ENCODE assay signal across 8 cellular contexts in genomic region chr1:224116131-224116530, GRCh38. TPM values are rescaled to one million over a fixed set of nuclear protein-coding genes. Genes with fewer than 3 reads are reported as not detected.
DNase-seq lines count a peak whose midpoint lies in the region; ATAC-seq and TF ChIP-seq lines count a peak whose summit lies in the region.

No MANE protein-coding gene starts in this region.

- no peak for DNase-seq in CD14-positive monocyte (ENCODE audit: low spot score)
- DNase-seq in Panc1 (ENCODE audit: low read depth, low spot score), result peak; percentile 63
- no peak for DNase-seq in colonic mucosa
- peak in 1 of 2 donors; percentile 28 for DNase-seq in memory B cell (ENCODE audit: low spot score in 2 of 2)

- H3K36me3 Mint-ChIP-seq in CD14-positive monocyte (peaks cover 10 to 14% of the 10 kb centered on the region in 2 donors), memory B cell (peaks cover 5% of the 10 kb centered on the region)

- TF ChIP-seq CTCF in CD14-positive monocyte (IDR thresholded peaks at IDR 0.05), result peak; percentile 76
- peak; percentile 63 for TF ChIP-seq CTCF in LNCAP (IDR thresholded peaks at IDR 0.05)
- TF ChIP-seq CTCF in Panc1 (IDR thresholded peaks at IDR 0.05), result peak; percentile 67; the same call in 1 of the 2 replicates
- TF ChIP-seq CTCF in colonic mucosa (IDR thresholded peaks at IDR 0.05), result peak; percentile 47

- H3K27ac Mint-ChIP-seq in CD14-positive monocyte, result peak overlapping the region in 3 of 7 donors; percentile 11 to 76 (median 38)
- H3K27ac Mint-ChIP-seq in memory B cell, result no peak overlapping the region

- H3K27ac ChIP-seq in Panc1 (ENCODE audit: low read length), result no peak overlapping the region
- H3K27ac ChIP-seq in colonic mucosa, result no peak overlapping the region

- CTCF ChIA-PET in Panc1 (lab: Charles Lee), result interaction anchor here (0.7 to 0.8 kb wide), 2 partner anchors 217 to 235 kb away, joined by 3 to 5 read pairs; no protein-coding TSS in a partner anchor

- H3K9me3 Mint-ChIP-seq in CD14-positive monocyte, result no peaks in the 10 kb centered on the region
- no peaks in the 10 kb centered on the region for H3K9me3 Mint-ChIP-seq in memory B cell

- peaks cover 15% of the 10 kb centered on the region for H3K4me1 ChIP-seq in Panc1 (ENCODE audit: control insufficient read depth, insufficient read depth, low read length)
- H3K4me1 ChIP-seq in colonic mucosa, result no peaks in the 10 kb centered on the region

- peaks cover 0 to 3% (median 0%) of the 10 kb centered on the region in 3 donors for H3K27me3 Mint-ChIP-seq in CD14-positive monocyte (ENCODE audit: low read depth in 3 of 3)
- peaks cover 2% of the 10 kb centered on the region for H3K27me3 Mint-ChIP-seq in memory B cell

- H3K27me3 ChIP-seq in Panc1 (ENCODE audit: control insufficient read depth, insufficient read depth, low read length) (no peaks in the 10 kb centered on the region), colonic mucosa (no peaks in the 10 kb centered on the region)

- H3K4me1 Mint-ChIP-seq in CD14-positive monocyte (peaks cover 24% of the 10 kb centered on the region), memory B cell (peaks cover 17% of the 10 kb centered on the region)

- H3K36me3 ChIP-seq in Panc1 (ENCODE audit: control insufficient read depth, insufficient read depth, low read length), result peaks cover 9% of the 10 kb centered on the region
- H3K36me3 ChIP-seq in colonic mucosa, result no peaks in the 10 kb centered on the region

- no peak overlapping the region for H3K9ac ChIP-seq in colonic mucosa (ENCODE audit: low read depth in 2 of 2, low read length in 2 of 2)

- no TSS peak for BruUV-seq in Panc1 (replicated peaks; lab: Mats Ljungman, UMichigan)

- peak; percentile 40 for ATAC-seq in GM18858 (IDR thresholded peaks at IDR 0.05; ENCODE audit: unreplicated experiment)
- no peak; the same call in 1 of the 2 replicates for ATAC-seq in Panc1
- ATAC-seq in memory B cell (ENCODE audit: low read depth), result peak; percentile 28
- ATAC-seq in HG02970 (IDR thresholded peaks at IDR 0.05; ENCODE audit: low FRiP score, unreplicated experiment), result no peak
- ATAC-seq in HG02759 (IDR thresholded peaks at IDR 0.05; ENCODE audit: unreplicated experiment), result no peak

- H3K4me3 ChIP-seq in Panc1 (ENCODE audit: low read depth in 2 of 2, low read length in 2 of 2) (no peak overlapping the region; a peak in 1 of 4 replicates), colonic mucosa (no peak overlapping the region)

- H3K9me3 ChIP-seq in Panc1 (ENCODE audit: control insufficient read depth, insufficient read depth, low read depth, low read length), result no peaks in the 10 kb centered on the region
- H3K9me3 ChIP-seq in colonic mucosa, result no peaks in the 10 kb centered on the region

- intact Hi-C loops in CD14-positive monocyte (cut with micrococcal nuclease) (no loop called here), Panc1 (cut with micrococcal nuclease; ENCODE audit: unreplicated experiment) (loop anchor here (1.0 kb wide), 1 partner anchor 217 kb away; no protein-coding TSS in a partner anchor), colonic mucosa (cut with DNase I) (loop anchor here (5.0 kb wide), 1 partner anchor 341 kb away; no protein-coding TSS in a partner anchor)

- POLR2A ChIA-PET in Panc1 (lab: Charles Lee), result interaction anchor here (0.6 to 0.9 kb wide), 2 partner anchors 43 to 61 kb away, joined by 4 to 5 read pairs; no protein-coding TSS in a partner anchor

- in situ Hi-C loops in Panc1 (cut with HindIII; ENCODE audit: low pct_unique_long_range_greater_than_20kb, low sequenced_read_pairs), result no loop called here

- no peak overlapping the region for H3K4me3 Mint-ChIP-seq in CD14-positive monocyte
- peak overlapping the region; percentile 11 for H3K4me3 Mint-ChIP-seq in memory B cell

RNA-seq across cellular contexts. Expression of gene FBXO28, which starts 2.2 kb away (rescaled TPM):
- 10 to 100 TPM; 12.9 to 15.8 TPM for polyA plus RNA-seq in CD14-positive monocyte
- total RNA-seq in Panc1 (2021; ENCODE audit: unreplicated experiment), result 36.6 TPM
- 19.0 TPM for polyA plus RNA-seq in Panc1 (2012; ENCODE audit: insufficient read length)
- 10 to 100 TPM; 35.1 to 42.7 TPM for total RNA-seq in colonic mucosa

Comparison
In these comparisons a context has a peak if more than half of its experiments do, and no peak if none do; other contexts are left out.
1. ATAC-seq: peak in GM18858 (single experiment) and memory B cell (single experiment); none in Panc1 (single experiment), HG02970 (single experiment) and HG02759 (single experiment).
2. intact Hi-C loops: an anchor here in Panc1 (1.0 kb wide) and colonic mucosa (5.0 kb wide); none called in CD14-positive monocyte.
3. Peak in every context shown above with its lines, with median percentiles within 50 percentile points of each other: CTCF ChIP-seq.